In the genomic region with DNA sequence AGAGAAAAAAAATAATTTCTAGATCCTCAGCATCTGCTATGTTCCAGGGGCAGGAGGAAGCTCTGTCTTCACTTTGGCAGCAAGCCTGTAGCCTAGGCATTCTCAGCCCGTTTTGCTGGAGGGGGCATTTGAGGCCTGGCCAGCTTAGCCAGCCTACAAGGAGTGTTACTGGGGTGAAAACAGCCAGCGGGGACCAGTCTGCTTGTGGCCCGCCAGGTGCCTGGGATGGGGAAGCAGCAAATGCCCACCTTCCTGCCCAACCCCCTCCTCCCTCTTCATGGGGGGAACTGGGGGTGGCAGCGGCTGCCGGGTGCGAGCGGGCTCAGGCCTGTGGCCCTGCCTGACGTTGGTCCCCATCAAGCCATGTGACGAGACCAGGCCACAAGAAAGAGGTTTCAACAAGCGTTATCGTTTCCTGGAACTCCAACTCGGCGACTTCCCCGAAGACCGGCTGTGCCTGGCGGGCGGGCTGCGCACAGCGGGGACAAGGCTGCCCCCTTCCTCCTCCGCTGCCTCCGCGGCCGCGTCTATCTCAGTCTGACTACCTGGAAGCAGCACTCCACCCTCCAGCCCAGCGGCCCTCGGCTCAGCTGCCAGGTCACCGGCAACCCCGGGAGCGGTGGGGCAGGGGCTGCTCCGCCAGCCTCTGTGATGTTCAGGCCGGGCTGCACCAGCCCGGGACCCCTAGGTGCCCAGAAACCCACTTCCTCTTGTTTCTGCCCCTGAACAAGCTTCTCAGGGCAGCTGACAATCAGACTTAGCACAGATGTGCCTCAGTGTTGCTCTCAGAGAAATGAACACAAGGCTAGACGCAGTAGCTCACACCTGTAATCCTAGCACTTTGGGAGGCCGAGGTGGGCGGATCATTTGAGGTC, we compare ENCODE assay signal across 9 cellular contexts. TPM values are rescaled to one million over a fixed set of nuclear protein-coding genes. Genes with fewer than 3 reads are reported as not detected.
DNase-seq lines count a peak whose midpoint lies in the region; ATAC-seq and TF ChIP-seq lines count a peak whose summit lies in the region.
"Had no signal": no experiment of that assay in that cellular context is flagged by ENCODE, and none has a peak within 500 bp of the region (broad histone marks: within the 10 kb centered on the region; RNA-seq: fewer than 3 reads in every experiment).

No MANE protein-coding gene starts in this region.

- DNase-seq in CD8-positive, alpha-beta memory T cell = peak; percentile 66 to 92 (median 84)
- DNase-seq in RPMI8226 (peak; percentile 49), naive B cell (peak; percentile 66), vagina (ENCODE audit: extremely low spot score in 2 of 2) (no peak), NCI-H510A (lab: John Stamatoyannopoulos, UW) (no peak), NOMO-1 treated with DMSO at 0.1 percent for 48 hours (lab: John Stamatoyannopoulos, UW; ENCODE audit: unreplicated experiment) (no peak)
- peak; percentile 91 for DNase-seq in activated naive CD4-positive, alpha-beta T cell treated with Interleukin-2 at 50 U/mL for 16 hours

- H3K9me3 ChIP-seq in CD8-positive, alpha-beta memory T cell (ENCODE audit: low read length) = no peaks in the 10 kb centered on the region
- no peaks in the 10 kb centered on the region for H3K9me3 ChIP-seq in vagina
- H3K9me3 ChIP-seq: body of pancreas had no signal

- TF ChIP-seq CTCF in vagina (IDR thresholded peaks at IDR 0.05) = no peak

- peaks cover 60% of the 10 kb centered on the region for H3K4me1 ChIP-seq in CD8-positive, alpha-beta memory T cell (ENCODE audit: insufficient read depth, low read length)
- H3K4me1 ChIP-seq in vagina = peaks cover 7% of the 10 kb centered on the region

- peak overlapping the region; percentile 90 for H3K27ac ChIP-seq in CD8-positive, alpha-beta memory T cell (ENCODE audit: low read depth, low read length)
- peak overlapping the region; percentile 9 for H3K27ac ChIP-seq in vagina

- no peaks in the 10 kb centered on the region for H3K36me3 ChIP-seq in CD8-positive, alpha-beta memory T cell (ENCODE audit: insufficient read depth, low read length)
- H3K36me3 ChIP-seq in vagina = no peaks in the 10 kb centered on the region

- no peaks in the 10 kb centered on the region for H3K27me3 ChIP-seq in CD8-positive, alpha-beta memory T cell (ENCODE audit: insufficient read depth, low read length, poor library complexity, severe bottlenecking)
- no peaks in the 10 kb centered on the region for H3K27me3 ChIP-seq in vagina
- H3K27me3 ChIP-seq: body of pancreas had no signal

- peak overlapping the region; percentile 51 for H3K4me3 ChIP-seq in CD8-positive, alpha-beta memory T cell (ENCODE audit: low read length)
- no peak overlapping the region for H3K4me3 ChIP-seq in vagina
- H3K4me3 ChIP-seq: body of pancreas had no signal

- no peak for TF ChIP-seq POLR2A in vagina (IDR thresholded peaks at IDR 0.05)

- peaks cover 0 to 2% of the 10 kb centered on the region in 2 donors for H3K27me3 Mint-ChIP-seq in CD8-positive, alpha-beta memory T cell
- no peaks in the 10 kb centered on the region for H3K27me3 Mint-ChIP-seq in naive B cell

- intact Hi-C loops in vagina (cut with DNase I) = no loop called here

- peak overlapping the region; percentile 65 to 84 (median 73) for H3K4me3 Mint-ChIP-seq in CD8-positive, alpha-beta memory T cell
- H3K4me3 Mint-ChIP-seq in naive B cell = peak overlapping the region; percentile 52 to 91 (median 70)

- no peaks in the 10 kb centered on the region for H3K36me3 Mint-ChIP-seq in CD8-positive, alpha-beta memory T cell
- H3K36me3 Mint-ChIP-seq in naive B cell = no peaks in the 10 kb centered on the region

- ATAC-seq in GM21723 (IDR thresholded peaks at IDR 0.05; ENCODE audit: unreplicated experiment) (peak; percentile 76), naive B cell (ENCODE audit: low read depth in 2 of 2) (peak; percentile 83 to 84)
- ATAC-seq: body of pancreas had no signal

- H3K27ac Mint-ChIP-seq in CD8-positive, alpha-beta memory T cell = peak overlapping the region; percentile 92 to 99 (median 96)
- H3K27ac Mint-ChIP-seq in naive B cell = peak overlapping the region in 4 of 6 donors; percentile 62 to 85 (median 62)

- POLR2A ChIA-PET in CD8-positive, alpha-beta memory T cell (lab: Charles Lee) = interaction anchor here (0.9 to 1.9 kb wide), 3 partner anchors 8 to 509 kb away, joined by 3 to 38 read pairs (median 6); a partner anchor contains a TSS

- H3K9me3 Mint-ChIP-seq in CD8-positive, alpha-beta memory T cell = peaks cover 0 to 1% (median 0%) of the 10 kb centered on the region in 5 donors
- no peaks in the 10 kb centered on the region for H3K9me3 Mint-ChIP-seq in naive B cell

- H3K4me1 Mint-ChIP-seq in CD8-positive, alpha-beta memory T cell = peaks cover 47 to 67% (median 66%) of the 10 kb centered on the region in 3 donors
- H3K4me1 Mint-ChIP-seq in naive B cell = peaks cover 16 to 29% (median 23%) of the 10 kb centered on the region in 3 donors

- CTCF ChIA-PET in CD8-positive, alpha-beta memory T cell (lab: Charles Lee) = interaction anchor here (0.8 to 2.5 kb wide), 4 partner anchors 8 to 280 kb away, joined by 4 to 23 read pairs (median 5); a partner anchor contains a TSS

RNA-seq across cellular contexts. Expression of a gene that starts 22.9 kb away (rescaled TPM):
- 100 to 1,000 TPM; 128 to 144 TPM for total RNA-seq in CD8-positive, alpha-beta memory T cell
- polyA plus RNA-seq in CD8-positive, alpha-beta memory T cell = 17.1 TPM
- 10 to 100 TPM; 19.8 to 62.0 (median 32.5) TPM for polyA plus RNA-seq in naive B cell (ENCODE audit: low read depth in 6 of 6)
- 22.1 TPM for total RNA-seq in vagina

RNA-seq across cellular contexts. Expression of a gene that starts 36.0 kb away (rescaled TPM):
- total RNA-seq in CD8-positive, alpha-beta memory T cell = not detected
- not detected for polyA plus RNA-seq in CD8-positive, alpha-beta memory T cell
- polyA plus RNA-seq in naive B cell (ENCODE audit: low read depth in 6 of 6) = not detected
- not detected for total RNA-seq in vagina
- total RNA-seq: body of pancreas had no signal

RNA-seq across cellular contexts. Expression of a gene that starts 40.3 kb away (rescaled TPM):
- total RNA-seq in CD8-positive, alpha-beta memory T cell = not detected
- polyA plus RNA-seq in CD8-positive, alpha-beta memory T cell = not detected
- polyA plus RNA-seq in naive B cell (ENCODE audit: low read depth in 6 of 6) = not detected
- not detected for total RNA-seq in vagina
- total RNA-seq: body of pancreas had no signal

RNA-seq across cellular contexts. Expression of a gene that starts 43.2 kb away (rescaled TPM):
- total RNA-seq in CD8-positive, alpha-beta memory T cell = not detected
- not detected for polyA plus RNA-seq in CD8-positive, alpha-beta memory T cell
- not detected for polyA plus RNA-seq in naive B cell (ENCODE audit: low read depth in 6 of 6)
- not detected for total RNA-seq in vagina
- total RNA-seq: body of pancreas had no signal

RNA-seq across cellular contexts. Expression of a gene that starts 48.0 kb away (rescaled TPM):
- total RNA-seq in CD8-positive, alpha-beta memory T cell = not detected
- polyA plus RNA-seq in CD8-positive, alpha-beta memory T cell = not detected
- not detected for polyA plus RNA-seq in naive B cell (ENCODE audit: low read depth in 6 of 6)
- total RNA-seq in vagina = not detected
- total RNA-seq: body of pancreas had no signal

Comparison
In these comparisons a context has a peak if more than half of its experiments do, and no peak if none do; other contexts are left out.
1. DNase-seq: peak in CD8-positive, alpha-beta memory T cell (5 of 5), RPMI8226 (single experiment), activated naive CD4-positive, alpha-beta T cell treated with Interleukin-2 at 50 U/mL for 16 hours (single experiment) and naive B cell (single experiment); none in vagina (0 of 2), NCI-H510A (single experiment) and NOMO-1 treated with DMSO at 0.1 percent for 48 hours (single experiment).